8 cellular contexts compared by ENCODE assay signal in genomic region chr1:22976461-22977243, GRCh38. TPM values are rescaled to one million over a fixed set of nuclear protein-coding genes. Genes with fewer than 3 reads are reported as not detected.
A peak's percentile ranks its signal among the peaks of the same experiment; 100 is the strongest.
DNase-seq lines count a peak whose midpoint lies in the region; ATAC-seq and TF ChIP-seq lines count a peak whose summit lies in the region.

No MANE protein-coding gene starts in this region.

- CTCF ChIA-PET in activated CD8-positive, alpha-beta T cell treated with anti-CD3 and anti-CD28 coated beads for 36 hours (lab: Charles Lee) = interaction anchor here (0.5 to 3.5 kb wide), 3 partner anchors 11 to 973 kb away, joined by 3 to 17 read pairs (median 3); no protein-coding TSS in a partner anchor

- intact Hi-C loops in activated CD8-positive, alpha-beta T cell treated with anti-CD3 and anti-CD28 coated beads for 36 hours (cut with micrococcal nuclease) = loop anchor here (2.0 to 5.0 kb wide), 2 partner anchors 111 to 208 kb away; no protein-coding TSS in a partner anchor

- POLR2A ChIA-PET in activated CD8-positive, alpha-beta T cell treated with anti-CD3 and anti-CD28 coated beads for 36 hours (lab: Charles Lee) = no interaction called here

- peak; percentile 59 for TF ChIP-seq CTCF in activated CD8-positive, alpha-beta T cell treated with anti-CD3 and anti-CD28 coated beads for 36 hours (IDR thresholded peaks at IDR 0.05)
- peak; percentile 92 for TF ChIP-seq CTCF in epithelial cell of proximal tubule (conservative IDR thresholded peaks at IDR 0.05; ENCODE audit: low read depth, low read length)

- no peaks in the 10 kb centered on the region for H3K36me3 Mint-ChIP-seq in activated CD8-positive, alpha-beta T cell treated with anti-CD3 and anti-CD28 coated beads for 36 hours (ENCODE audit: low read depth)

- H3K9me3 Mint-ChIP-seq in activated CD8-positive, alpha-beta T cell treated with anti-CD3 and anti-CD28 coated beads for 36 hours = no peaks in the 10 kb centered on the region

- H3K27me3 Mint-ChIP-seq in activated CD8-positive, alpha-beta T cell treated with anti-CD3 and anti-CD28 coated beads for 36 hours = peaks cover 14% of the 10 kb centered on the region

- H3K27ac Mint-ChIP-seq in activated CD8-positive, alpha-beta T cell treated with anti-CD3 and anti-CD28 coated beads for 36 hours = no peak overlapping the region

- no peaks in the 10 kb centered on the region for H3K4me1 Mint-ChIP-seq in activated CD8-positive, alpha-beta T cell treated with anti-CD3 and anti-CD28 coated beads for 36 hours (ENCODE audit: low read depth)

- peak; percentile 100 for ATAC-seq in activated CD8-positive, alpha-beta T cell treated with anti-CD3 and anti-CD28 coated beads for 36 hours
- no peak for ATAC-seq in HG03354 (IDR thresholded peaks at IDR 0.05; ENCODE audit: poor library complexity, severe bottlenecking, unreplicated experiment)

- H3K4me3 Mint-ChIP-seq in activated CD8-positive, alpha-beta T cell treated with anti-CD3 and anti-CD28 coated beads for 36 hours = no peak overlapping the region

- no peak overlapping the region for H3K4me3 ChIP-seq in epithelial cell of proximal tubule (ENCODE audit: low read depth, low read length)

- DNase-seq in ELR (ENCODE audit: low read depth) (peak; percentile 89), HT-29 (ENCODE audit: low spot score) (peak; percentile 88), NCI-H748 treated with DMSO at 0.1 percent for 48 hours (lab: John Stamatoyannopoulos, UW) (peak; percentile 41), epithelial cell of proximal tubule (ENCODE audit: low read depth) (peak; percentile 33), myocyte (ENCODE audit: low read depth) (peak; percentile 86)
- peak; percentile 73 for DNase-seq in activated CD8-positive, alpha-beta T cell treated with anti-CD3 and anti-CD28 coated beads for 36 hours
- DNase-seq in stimulated activated CD8-positive, alpha-beta memory T cell treated with anti-CD3 and anti-CD28 coated beads, Interleukin-7, amount 100 ng/mL, for 48 hours (ENCODE audit: extremely low read depth in 1 of 2, low read depth in 1 of 2) = peak; percentile 3 to 34

RNA-seq across cellular contexts. Expression of gene LACTBL1, which starts 4.0 kb away (rescaled TPM):
- total RNA-seq in HT-29 (2014; rRNA removed; shearing (Covaris generic)) = not detected in 2 replicates
- total RNA-seq in activated CD8-positive, alpha-beta T cell treated with anti-CD3 and anti-CD28 coated beads for 36 hours = not detected
- total RNA-seq in epithelial cell of proximal tubule (not detected in 2 replicates), myocyte (not detected in 2 replicates)
- not detected for polyA plus RNA-seq in myocyte (2012)

RNA-seq across cellular contexts. Expression of gene TEX46, which starts 39.0 kb away (rescaled TPM):
- total RNA-seq in HT-29 (2014; rRNA removed; shearing (Covaris generic)) = not detected in 2 replicates
- not detected for total RNA-seq in activated CD8-positive, alpha-beta T cell treated with anti-CD3 and anti-CD28 coated beads for 36 hours
- not detected in 2 replicates for total RNA-seq in epithelial cell of proximal tubule
- total RNA-seq in myocyte = not detected in 2 replicates
- polyA plus RNA-seq in myocyte (2012) = not detected

RNA-seq across cellular contexts. Expression of gene KDM1A, which starts 42.6 kb away (rescaled TPM):
- 113 and 130 TPM in 2 replicates for total RNA-seq in HT-29 (2014; rRNA removed; shearing (Covaris generic))
- 10 to 100 TPM; 75.2 to 77.7 TPM for total RNA-seq in activated CD8-positive, alpha-beta T cell treated with anti-CD3 and anti-CD28 coated beads for 36 hours
- 110 and 136 TPM in 2 replicates for total RNA-seq in epithelial cell of proximal tubule
- total RNA-seq in myocyte = 67.3 and 75.4 TPM in 2 replicates
- polyA plus RNA-seq in myocyte (2012) = 57.2 TPM

Comparison
In these comparisons a context has a peak if more than half of its experiments do, and no peak if none do; other contexts are left out.
1. DNase-seq: peak in every context shown above with its lines; median percentile 89 in ELR; 88 in HT-29; 86 in myocyte; 73 in activated CD8-positive, alpha-beta T cell treated with anti-CD3 and anti-CD28 coated beads for 36 hours; 41 in NCI-H748 treated with DMSO at 0.1 percent for 48 hours; 33 in epithelial cell of proximal tubule; 18 in stimulated activated CD8-positive, alpha-beta memory T cell treated with anti-CD3 and anti-CD28 coated beads, Interleukin-7, amount 100 ng/mL, for 48 hours.